8 cellular contexts compared by ENCODE assay signal in genomic region chr2:177758591-177759371, GRCh38.
DNase-seq lines count a peak whose midpoint lies in the region; ATAC-seq and TF ChIP-seq lines count a peak whose summit lies in the region.

No MANE protein-coding gene starts in this region.

- no peak overlapping the region for H3K27ac Mint-ChIP-seq in stimulated activated effector memory CD8-positive, alpha-beta T cell treated with anti-CD3 and anti-CD28 coated beads, Interleukin-12 subunit alpha, Interleukin-12 subunit beta, amount 100 ng/mL, for 72 hours

- no peak overlapping the region for H3K27ac ChIP-seq in C4-2B

- no peaks in the 10 kb centered on the region for H3K9me3 Mint-ChIP-seq in stimulated activated effector memory CD8-positive, alpha-beta T cell treated with anti-CD3 and anti-CD28 coated beads, Interleukin-12 subunit alpha, Interleukin-12 subunit beta, amount 100 ng/mL, for 72 hours

- peaks cover 5% of the 10 kb centered on the region for H3K4me1 Mint-ChIP-seq in stimulated activated effector memory CD8-positive, alpha-beta T cell treated with anti-CD3 and anti-CD28 coated beads, Interleukin-12 subunit alpha, Interleukin-12 subunit beta, amount 100 ng/mL, for 72 hours

- TF ChIP-seq CTCF in C4-2B (conservative IDR thresholded peaks at IDR 0.05) (peak; percentile 26), retinal pigment epithelial cell (conservative IDR thresholded peaks at IDR 0.05; ENCODE audit: low read depth, low read length) (peak; percentile 70)

- no peaks in the 10 kb centered on the region for H3K36me3 Mint-ChIP-seq in stimulated activated effector memory CD8-positive, alpha-beta T cell treated with anti-CD3 and anti-CD28 coated beads, Interleukin-12 subunit alpha, Interleukin-12 subunit beta, amount 100 ng/mL, for 72 hours

- H3K4me3 Mint-ChIP-seq in stimulated activated effector memory CD8-positive, alpha-beta T cell treated with anti-CD3 and anti-CD28 coated beads, Interleukin-12 subunit alpha, Interleukin-12 subunit beta, amount 100 ng/mL, for 72 hours, result no peak overlapping the region

- DNase-seq in HT1080 (ENCODE audit: low read depth) (peak; percentile 38), SW480 (ENCODE audit: low spot score) (peak; percentile 22), globus pallidus (ENCODE audit: low spot score) (peak; percentile 64), retinal pigment epithelial cell (ENCODE audit: low read depth) (peak; percentile 62), DMS79 treated with DMSO at 0.1 percent for 48 hours (lab: John Stamatoyannopoulos, UW) (no peak)
- DNase-seq in stimulated activated effector memory CD8-positive, alpha-beta T cell treated with anti-CD3 and anti-CD28 coated beads, Interleukin-12 subunit alpha, Interleukin-12 subunit beta, amount 100 ng/mL, for 72 hours (ENCODE audit: low spot score in 2 of 2), result no peak

- H3K4me3 ChIP-seq in retinal pigment epithelial cell (ENCODE audit: low read length), result no peak overlapping the region

- no peak for ATAC-seq in GM18907 (IDR thresholded peaks at IDR 0.05; ENCODE audit: unreplicated experiment)
- ATAC-seq in stimulated activated effector memory CD8-positive, alpha-beta T cell treated with anti-CD3 and anti-CD28 coated beads, Interleukin-12 subunit alpha, Interleukin-12 subunit beta, amount 100 ng/mL, for 72 hours, result no peak

Comparison
In these comparisons a context has a peak if more than half of its experiments do, and no peak if none do; other contexts are left out.
1. DNase-seq: peak in HT1080 (single experiment), SW480 (single experiment), globus pallidus (single experiment) and retinal pigment epithelial cell (single experiment); none in DMS79 treated with DMSO at 0.1 percent for 48 hours (single experiment) and stimulated activated effector memory CD8-positive, alpha-beta T cell treated with anti-CD3 and anti-CD28 coated beads, Interleukin-12 subunit alpha, Interleukin-12 subunit beta, amount 100 ng/mL, for 72 hours (0 of 2).